ENCODE assay signal across 1 cellular context in genomic region chrX:74924449-74925209, GRCh38.
A peak's percentile ranks its signal among the peaks of the same experiment; 100 is the strongest.
TF ChIP-seq lines count a peak whose summit lies in the region.

No MANE protein-coding gene starts in this region.

TF ChIP-seq in WTC11, 78 proteins besides CTCF, POLR2A, EP300 and RAD21 (continued from another document and continues in another):
- TF ChIP-seq ATF6 (CRISPR knock-in tag; IDR thresholded peaks at IDR 0.05) (no peak; the same call in 1 of the 2 replicates), STAT6 (CRISPR knock-in tag; conservative IDR thresholded peaks at IDR 0.05; ENCODE audit: low read depth) (0 out of 2 replicates have a peak, but pooled peaks have one; percentile 14), FOXJ3 (CRISPR knock-in tag; IDR thresholded peaks at IDR 0.05; ENCODE audit: borderline replicate concordance) (no peak), ZMAT4 (CRISPR knock-in tag; IDR thresholded peaks at IDR 0.05) (no peak), NFATC4 (CRISPR knock-in tag; IDR thresholded peaks at IDR 0.05) (no peak), EMX1 (CRISPR knock-in tag; IDR thresholded peaks at IDR 0.05) (no peak), FOXP1 (CRISPR knock-in tag; IDR thresholded peaks at IDR 0.05; ENCODE audit: borderline replicate concordance) (peak; percentile 99), OVOL2 (CRISPR knock-in tag; IDR thresholded peaks at IDR 0.05; ENCODE audit: borderline replicate concordance) (no peak), RELA (CRISPR knock-in tag; IDR thresholded peaks at IDR 0.05; ENCODE audit: borderline replicate concordance) (no peak; the same call in 1 of the 2 replicates), NR3C1 (CRISPR knock-in tag; conservative IDR thresholded peaks at IDR 0.05; ENCODE audit: low read depth) (no peak), TCF7 (CRISPR knock-in tag; IDR thresholded peaks at IDR 0.05; ENCODE audit: low read depth) (peak; percentile 93; the same call in 1 of the 2 replicates), JUN (CRISPR knock-in tag; IDR thresholded peaks at IDR 0.05) (peak; percentile 98), CREM (CRISPR knock-in tag; IDR thresholded peaks at IDR 0.05) (no peak), SOX15 (CRISPR knock-in tag; IDR thresholded peaks at IDR 0.05) (no peak), KAT7 (CRISPR knock-in tag; IDR thresholded peaks at IDR 0.05; ENCODE audit: borderline replicate concordance) (peak; percentile 85; the same call in 1 of the 2 replicates), USF1 (CRISPR knock-in tag; IDR thresholded peaks at IDR 0.05) (peak; percentile 83), ZNF532 (CRISPR knock-in tag; IDR thresholded peaks at IDR 0.05; ENCODE audit: borderline replicate concordance) (no peak), ZNF263 (CRISPR knock-in tag; IDR thresholded peaks at IDR 0.05; ENCODE audit: low read depth) (peak; percentile 82; the same call in 1 of the 2 replicates), TP53 (CRISPR knock-in tag; IDR thresholded peaks at IDR 0.05) (peak; percentile 88), ATF3 (CRISPR knock-in tag; conservative IDR thresholded peaks at IDR 0.05) (peak; percentile 91), ZNF317 (CRISPR knock-in tag; IDR thresholded peaks at IDR 0.05; ENCODE audit: borderline replicate concordance, low read depth) (no peak), ZNF396 (CRISPR knock-in tag; IDR thresholded peaks at IDR 0.05; ENCODE audit: borderline replicate concordance) (no peak), TEAD4 (CRISPR knock-in tag; IDR thresholded peaks at IDR 0.05) (peak; percentile 91; the same call in 1 of the 2 replicates), USF2 (CRISPR knock-in tag; IDR thresholded peaks at IDR 0.05) (no peak), HMGA2 (CRISPR knock-in tag; IDR thresholded peaks at IDR 0.05) (no peak), IRF2 (CRISPR knock-in tag; IDR thresholded peaks at IDR 0.05; ENCODE audit: borderline replicate concordance, low read depth) (peak; percentile 76; the same call in 1 of the 2 replicates), ZNF121 (CRISPR knock-in tag; IDR thresholded peaks at IDR 0.05) (no peak), MAX (CRISPR knock-in tag; IDR thresholded peaks at IDR 0.05) (peak; percentile 99), AR (CRISPR knock-in tag; IDR thresholded peaks at IDR 0.05) (no peak), JAZF1 (CRISPR knock-in tag; IDR thresholded peaks at IDR 0.05) (no peak), ZBTB43 (CRISPR knock-in tag; IDR thresholded peaks at IDR 0.05) (peak; percentile 51), ZNF425 (CRISPR knock-in tag; conservative IDR thresholded peaks at IDR 0.05) (no peak), GTF2I (CRISPR knock-in tag; conservative IDR thresholded peaks at IDR 0.05) (no peak)
